ENCODE assay signal across 18 cellular contexts in genomic region chr18:23631746-23632145, GRCh38. TPM values are rescaled to one million over a fixed set of nuclear protein-coding genes. Genes with fewer than 3 reads are reported as not detected.
DNase-seq lines count a peak whose midpoint lies in the region; ATAC-seq and TF ChIP-seq lines count a peak whose summit lies in the region.
"Had no signal": no experiment of that assay in that cellular context is flagged by ENCODE, and none has a peak within 500 bp of the region (broad histone marks: within the 10 kb centered on the region; RNA-seq: fewer than 3 reads in every experiment).

No MANE protein-coding gene starts in this region.

- peaks cover 10% of the 10 kb centered on the region for H3K4me1 Mint-ChIP-seq in endodermal cell
- H3K4me1 Mint-ChIP-seq: memory B cell had no signal

- peak; percentile 20 for TF ChIP-seq CTCF in endodermal cell (conservative IDR thresholded peaks at IDR 0.05)
- no peak for TF ChIP-seq CTCF in left lung (IDR thresholded peaks at IDR 0.05)

- H3K27me3 Mint-ChIP-seq in endodermal cell (ENCODE audit: insufficient read depth): no peaks in the 10 kb centered on the region

- no peaks in the 10 kb centered on the region for H3K36me3 Mint-ChIP-seq in endodermal cell (ENCODE audit: low read depth)
- H3K36me3 Mint-ChIP-seq: CD8-positive, alpha-beta T cell; memory B cell had no signal

- no peaks in the 10 kb centered on the region for H3K36me3 ChIP-seq in endodermal cell (ENCODE audit: control insufficient read depth, insufficient read depth, low read length)
- H3K36me3 ChIP-seq in skeletal muscle satellite cell (ENCODE audit: insufficient read depth, low read length): no peaks in the 10 kb centered on the region
- no peaks in the 10 kb centered on the region for H3K36me3 ChIP-seq in HAP-1 (replicated peaks)
- no peaks in the 10 kb centered on the region for H3K36me3 ChIP-seq in left lung
- H3K36me3 ChIP-seq: uterus had no signal

- H3K4me3 Mint-ChIP-seq in endodermal cell: no peak overlapping the region
- H3K4me3 Mint-ChIP-seq: CD8-positive, alpha-beta T cell; dendritic cell treated with granulocyte-macrophage colony-stimulating factor and Interleukin-4, amounts not matched to agents 40 ng/mL and 50 ng/mL, for 4 days; memory B cell had no signal

- H3K27me3 ChIP-seq in endodermal cell (ENCODE audit: control insufficient read depth, insufficient read depth, low read length, poor library complexity, severe bottlenecking) (no peaks in the 10 kb centered on the region), skeletal muscle satellite cell (ENCODE audit: control insufficient read depth, insufficient read depth, low read length) (peaks cover 6% of the 10 kb centered on the region), HAP-1 (ENCODE audit: low read depth) (no peaks in the 10 kb centered on the region), left lung (no peaks in the 10 kb centered on the region)
- H3K27me3 ChIP-seq: esophagus muscularis mucosa, uterus had no signal

- H3K9me3 Mint-ChIP-seq in endodermal cell: no peaks in the 10 kb centered on the region
- H3K9me3 Mint-ChIP-seq: CD8-positive, alpha-beta T cell; dendritic cell treated with granulocyte-macrophage colony-stimulating factor and Interleukin-4, amounts not matched to agents 40 ng/mL and 50 ng/mL, for 4 days; memory B cell had no signal

- H3K4me3 ChIP-seq in endodermal cell (ENCODE audit: low read length): no peak overlapping the region
- no peak overlapping the region for H3K4me3 ChIP-seq in skeletal muscle satellite cell (ENCODE audit: low read length)
- no peak overlapping the region for H3K4me3 ChIP-seq in HAP-1
- no peak overlapping the region for H3K4me3 ChIP-seq in left lung
- H3K4me3 ChIP-seq: esophagus muscularis mucosa, PC-9, uterus had no signal

- peak overlapping the region; percentile 38 for H3K4me2 ChIP-seq in skeletal muscle satellite cell (ENCODE audit: low read length)
- H3K4me2 ChIP-seq: PC-9 had no signal

- 50 to 63% methylated on average over 6 to 11 of the region's 11 CpGs for WGBS in endodermal cell (ENCODE audit: insufficient coverage in 1 of 2, insufficient read length in 1 of 2), 2 experiments

- in situ Hi-C loops in HAP-1 (cut with MboI; ENCODE audit: low sequenced_read_pairs): no loop called here

- H3K9ac ChIP-seq in endodermal cell (ENCODE audit: extremely low read depth, low read length, poor library complexity, severe bottlenecking) (no peak overlapping the region), skeletal muscle satellite cell (ENCODE audit: low read depth, low read length) (no peak overlapping the region)

- H3K27ac ChIP-seq in endodermal cell (ENCODE audit: low read depth, low read length) (no peak overlapping the region), left lung (no peak overlapping the region)
- H3K27ac ChIP-seq: esophagus muscularis mucosa, PC-9, uterus had no signal

- no peak overlapping the region for H3K27ac Mint-ChIP-seq in endodermal cell
- H3K27ac Mint-ChIP-seq: CD8-positive, alpha-beta T cell; dendritic cell treated with granulocyte-macrophage colony-stimulating factor and Interleukin-4, amounts not matched to agents 40 ng/mL and 50 ng/mL, for 4 days; memory B cell had no signal

- intact Hi-C loops in left lung (cut with DNase I): no loop called here

- no peaks in the 10 kb centered on the region for H3K9me3 ChIP-seq in endodermal cell (ENCODE audit: control insufficient read depth, low read length)
- H3K9me3 ChIP-seq in skeletal muscle satellite cell (replicated peaks; ENCODE audit: low read length): no peaks in the 10 kb centered on the region
- no peaks in the 10 kb centered on the region for H3K9me3 ChIP-seq in HAP-1
- H3K9me3 ChIP-seq in left lung: no peaks in the 10 kb centered on the region
- H3K9me3 ChIP-seq: esophagus muscularis mucosa, uterus had no signal

- H3K4me1 ChIP-seq in endodermal cell (ENCODE audit: control insufficient read depth, insufficient read depth, low read length) (no peaks in the 10 kb centered on the region), skeletal muscle satellite cell (ENCODE audit: control insufficient read depth, insufficient read depth, low read length) (peaks cover 23% of the 10 kb centered on the region), HAP-1 (no peaks in the 10 kb centered on the region), left lung (no peaks in the 10 kb centered on the region)
- H3K4me1 ChIP-seq: uterus had no signal

- DNase-seq in NCI-H2227 (lab: John Stamatoyannopoulos, UW; ENCODE audit: unreplicated experiment) (peak; percentile 15), NCI-H2227 treated with DMSO at 0.1 percent for 48 hours (lab: John Stamatoyannopoulos, UW) (no peak), NCI-H748 treated with DMSO at 0.1 percent for 48 hours (lab: John Stamatoyannopoulos, UW) (peak; percentile 32), endodermal cell (peak; percentile 69), HAP-1 (ENCODE audit: low spot score in 2 of 2) (no peak), left lung (no peak)
- DNase-seq: activated naive CD4-positive, alpha-beta T cell treated with anti-CD3 and anti-CD28 coated beads, Interleukin-2, amount 50 U/mL, for 16 hours; activated T-cell treated with anti-CD3 and anti-CD28 coated beads, Interleukin-2, amount 50 U/mL, for 1 hour; CD8-positive, alpha-beta T cell; GDM1; NCI-H187; PC-9; uterus had no signal

- no peak for ATAC-seq in HG03139 (IDR thresholded peaks at IDR 0.05; ENCODE audit: unreplicated experiment)
- no peak for ATAC-seq in left lung
- ATAC-seq: CD8-positive, alpha-beta T cell had no signal

RNA-seq across cellular contexts. Expression of gene ANKRD29, which starts 31.0 kb away (rescaled TPM):
- total RNA-seq in endodermal cell: under 1 TPM; 0.44 to 0.73 TPM
- polyA plus RNA-seq in endodermal cell (2013, experiment 1 of 2): 1.2 TPM
- 2.2 TPM for polyA plus RNA-seq in endodermal cell (2013, experiment 2 of 2)
- total RNA-seq in skeletal muscle satellite cell (2012; rRNA removed): 3.0 and 3.3 TPM in 2 replicates
- total RNA-seq in left lung: 10 to 100 TPM; 23.1 to 51.9 TPM
- total RNA-seq: CD8-positive, alpha-beta T cell had no signal

RNA-seq across cellular contexts. Expression of gene NPC1, which starts 45.4 kb away (rescaled TPM):
- 10 to 100 TPM; 43.6 to 44.9 TPM for total RNA-seq in endodermal cell
- polyA plus RNA-seq in endodermal cell (2013, experiment 1 of 2): 38.5 TPM
- 37.9 TPM for polyA plus RNA-seq in endodermal cell (2013, experiment 2 of 2)
- total RNA-seq in skeletal muscle satellite cell (2012; rRNA removed): 38.0 and 72.2 TPM in 2 replicates
- total RNA-seq in left lung: 100 to 1,000 TPM; 103 to 138 TPM

RNA-seq across cellular contexts. Expression of gene LAMA3, which starts 57.5 kb away (rescaled TPM):
- total RNA-seq in endodermal cell: 1 to 10 TPM in 1 of 2 donors, under 1 TPM in 1; 0.58 to 1.3 TPM
- 0.28 TPM for polyA plus RNA-seq in endodermal cell (2013, experiment 1 of 2)
- 0.33 TPM for polyA plus RNA-seq in endodermal cell (2013, experiment 2 of 2)
- 1.8 and 2.2 TPM in 2 replicates for total RNA-seq in skeletal muscle satellite cell (2012; rRNA removed)
- 100 to 1,000 TPM in 1 of 2 donors, 10 to 100 TPM in 1; 42.8 to 142 TPM for total RNA-seq in left lung
- total RNA-seq: CD8-positive, alpha-beta T cell had no signal

Comparison
In these comparisons a context has a peak if more than half of its experiments do, and no peak if none do; other contexts are left out.
1. DNase-seq: peak in NCI-H2227 (single experiment), NCI-H748 treated with DMSO at 0.1 percent for 48 hours (single experiment) and endodermal cell (single experiment); none in NCI-H2227 treated with DMSO at 0.1 percent for 48 hours (single experiment), HAP-1 (0 of 2) and left lung (0 of 2).
2. RNA of gene ANKRD29, which starts 31.0 kb away (total RNA-seq): 23.1 to 51.9 TPM in left lung; 0.44 to 0.73 TPM in endodermal cell; every median in the first group is over 10 times any median in the second.
3. RNA of gene LAMA3, which starts 57.5 kb away (total RNA-seq): 42.8 to 142 TPM in left lung; 0.58 to 1.3 TPM in endodermal cell; every median in the first group is over 10 times any median in the second.